Comparison of ENCODE assay signal across 10 cellular contexts in the genomic region with DNA sequence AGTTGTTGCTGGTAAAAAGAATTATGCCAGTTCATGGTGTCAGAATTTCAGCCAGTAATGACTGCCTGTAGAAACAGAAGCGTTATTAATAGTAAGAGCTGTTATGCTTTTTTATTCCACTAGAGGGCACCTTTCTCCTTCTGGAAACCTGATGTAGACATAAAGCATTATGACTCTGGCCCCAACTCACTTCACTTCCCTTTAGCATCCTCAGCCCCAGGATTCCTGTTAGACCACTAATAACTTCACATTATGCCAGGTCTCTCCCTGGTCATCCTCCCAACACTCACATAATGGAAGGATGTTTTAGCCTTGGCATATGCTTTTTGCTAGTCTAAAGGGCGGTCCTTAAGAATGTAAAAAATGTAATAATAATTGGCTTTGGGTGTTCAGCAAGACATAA. TPM values are rescaled to one million over a fixed set of nuclear protein-coding genes. Genes with fewer than 3 reads are reported as not detected.
DNase-seq lines count a peak whose midpoint lies in the region; ATAC-seq, FAIRE-seq and TF ChIP-seq lines count a peak whose summit lies in the region.
"Had no signal": no experiment of that assay in that cellular context is flagged by ENCODE, and none has a peak within 500 bp of the region (broad histone marks: within the 10 kb centered on the region; RNA-seq: fewer than 3 reads in every experiment).

No MANE protein-coding gene starts in this region.

- TF ChIP-seq CTCF in OCI-LY7 (conservative IDR thresholded peaks at IDR 0.05; ENCODE audit: low read length), result peak; percentile 75

- H3K27ac Mint-ChIP-seq in memory B cell, result no peak overlapping the region
- H3K27ac Mint-ChIP-seq: CD8-positive, alpha-beta memory T cell had no signal

- H3K36me3 Mint-ChIP-seq in memory B cell, result no peaks in the 10 kb centered on the region
- H3K36me3 Mint-ChIP-seq: CD8-positive, alpha-beta memory T cell had no signal

- peaks cover 3% of the 10 kb centered on the region for H3K4me1 Mint-ChIP-seq in memory B cell

- POLR2A ChIA-PET in OCI-LY7 (lab: Charles Lee), result interaction anchor here (0.7 kb wide), 1 partner anchor 41 kb away, joined by 3 read pairs; no protein-coding TSS in a partner anchor

- CTCF ChIA-PET in OCI-LY7 (lab: Charles Lee; ENCODE audit: unreplicated experiment), result no interaction called here

- no peaks in the 10 kb centered on the region for H4K20me1 ChIP-seq in OCI-LY7 (ENCODE audit: insufficient read depth, low read length)

- FAIRE-seq in colon (lab: Jason Lieb, UNC), result peak; percentile 21

- no peaks in the 10 kb centered on the region for H3K79me2 ChIP-seq in OCI-LY7 (ENCODE audit: insufficient read depth, low read depth, low read length)

- peak; percentile 68 for ATAC-seq in GM21619 (IDR thresholded peaks at IDR 0.05; ENCODE audit: unreplicated experiment)
- ATAC-seq in memory B cell (ENCODE audit: low read depth), result peak; percentile 83

- peaks cover 11% of the 10 kb centered on the region for H3K4me1 ChIP-seq in OCI-LY7 (ENCODE audit: insufficient read depth, low read length, poor library complexity, severe bottlenecking)

- no peak overlapping the region for H3K27ac ChIP-seq in OCI-LY7 (ENCODE audit: low read depth, low read length, poor library complexity, severe bottlenecking)

- no peak overlapping the region for H2AFZ ChIP-seq in OCI-LY7 (ENCODE audit: low read length)

- no peaks in the 10 kb centered on the region for H3K9me3 Mint-ChIP-seq in memory B cell
- H3K9me3 Mint-ChIP-seq: CD8-positive, alpha-beta memory T cell had no signal

- H3K27me3 Mint-ChIP-seq in memory B cell, result peaks cover 8% of the 10 kb centered on the region
- H3K27me3 Mint-ChIP-seq: CD8-positive, alpha-beta memory T cell had no signal

- intact Hi-C loops in OCI-LY7 (cut with micrococcal nuclease; ENCODE audit: unreplicated experiment), result no loop called here

- BruUV-seq in OCI-LY7 (replicated peaks; lab: Mats Ljungman, UMichigan), result no TSS peak

- DNase-seq in NCI-H510A treated with DMSO at 0.1 percent for 48 hours (lab: John Stamatoyannopoulos, UW) (peak; percentile 88), NCI-H510A (lab: John Stamatoyannopoulos, UW) (no peak), OCI-LY7 (ENCODE audit: low spot score) (peak; percentile 69), memory B cell (ENCODE audit: low spot score in 2 of 2) (peak in 1 of 2 donors; percentile 58)
- DNase-seq in Jurkat, Clone E6-1 (ENCODE audit: low read depth, low spot score), result peak; percentile 63
- no peak for DNase-seq in effector CD8-positive, alpha-beta T cell (lab: John Stamatoyannopoulos, UW)

- no peaks in the 10 kb centered on the region for H3K36me3 ChIP-seq in OCI-LY7 (ENCODE audit: insufficient read depth, low read length)

- H3K4me2 ChIP-seq in OCI-LY7 (ENCODE audit: low read length), result no peak overlapping the region

- no peaks in the 10 kb centered on the region for H3K9me3 ChIP-seq in OCI-LY7 (ENCODE audit: low read length)

- no peaks in the 10 kb centered on the region for H3K9me2 ChIP-seq in OCI-LY7 (ENCODE audit: insufficient read depth, low read length)

- no peak overlapping the region for H3K4me3 Mint-ChIP-seq in memory B cell
- H3K4me3 Mint-ChIP-seq: CD8-positive, alpha-beta memory T cell had no signal

- no peak overlapping the region for H3K4me3 ChIP-seq in Jurkat, Clone E6-1 (ENCODE audit: low read length)
- no peak overlapping the region for H3K4me3 ChIP-seq in OCI-LY7 (ENCODE audit: low read depth, low read length, poor library complexity, severe bottlenecking)

RNA-seq across cellular contexts. Expression of a gene that starts 34.9 kb away (rescaled TPM):
- 8.3 TPM for polyA plus RNA-seq in Jurkat, Clone E6-1 (2012; ENCODE audit: insufficient read depth, insufficient read length)
- total RNA-seq in OCI-LY7 (2014; rRNA removed; shearing (Covaris generic)), result 4.9 and 5.4 TPM in 2 replicates
- 14.1 and 17.5 TPM in 2 replicates for total RNA-seq in OCI-LY7 (2022)

RNA-seq across cellular contexts. Expression of a gene that starts 35.0 kb away (rescaled TPM):
- polyA plus RNA-seq in Jurkat, Clone E6-1 (2012; ENCODE audit: insufficient read depth, insufficient read length), result not detected
- total RNA-seq in OCI-LY7 (2014; rRNA removed; shearing (Covaris generic)), result not detected in 2 replicates
- not detected in 2 replicates for total RNA-seq in OCI-LY7 (2022)
- polyA plus RNA-seq: CD8-positive, alpha-beta memory T cell; esophagus had no signal

Comparison
In these comparisons a context has a peak if more than half of its experiments do, and no peak if none do; other contexts are left out.
1. DNase-seq: peak in NCI-H510A treated with DMSO at 0.1 percent for 48 hours (single experiment), Jurkat, Clone E6-1 (single experiment) and OCI-LY7 (single experiment); none in NCI-H510A (single experiment) and effector CD8-positive, alpha-beta T cell (single experiment).